20 cellular contexts compared by ENCODE assay signal in the genomic region with DNA sequence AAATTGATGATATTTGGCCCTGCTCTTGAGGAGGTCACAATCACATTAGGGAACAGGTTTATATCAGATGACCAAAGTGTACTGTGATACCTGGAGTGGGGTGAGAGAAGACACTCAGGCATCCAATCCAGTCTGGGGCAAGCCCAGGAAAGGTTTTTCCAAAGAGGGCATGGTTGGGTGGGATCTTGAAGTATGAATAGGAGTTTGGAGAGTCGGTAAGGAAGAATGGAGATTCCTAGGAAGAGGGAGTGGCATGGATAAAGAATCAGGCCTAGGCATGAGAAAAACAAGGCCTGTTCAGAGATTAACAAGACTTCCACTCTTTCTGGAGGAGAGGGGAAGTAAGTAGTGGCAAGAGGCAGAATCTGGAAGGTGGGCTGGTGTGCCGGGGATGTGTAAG.
DNase-seq lines count a peak whose midpoint lies in the region; ATAC-seq and TF ChIP-seq lines count a peak whose summit lies in the region.
"Had no signal": no experiment of that assay in that cellular context is flagged by ENCODE, and none has a peak within 500 bp of the region (broad histone marks: within the 10 kb centered on the region; RNA-seq: fewer than 3 reads in every experiment).

No MANE protein-coding gene starts in this region.

- H3K27ac Mint-ChIP-seq in GM23338, result peak overlapping the region; percentile 4; the same call in 1 of the 2 replicates
- H3K27ac Mint-ChIP-seq: B cell had no signal

- peaks cover 3% of the 10 kb centered on the region for H3K27me3 Mint-ChIP-seq in GM23338 (ENCODE audit: insufficient read depth, low read depth, poor library complexity)
- H3K27me3 Mint-ChIP-seq: B cell had no signal

- H3K4me1 Mint-ChIP-seq in GM23338, result peaks cover 41% of the 10 kb centered on the region

- no peaks in the 10 kb centered on the region for H3K9me3 Mint-ChIP-seq in GM23338
- H3K9me3 Mint-ChIP-seq: CD8-positive, alpha-beta memory T cell had no signal

- DNase-seq in DMS53 (lab: John Stamatoyannopoulos, UW) (peak; percentile 12), DMS53 treated with DMSO at 0.1 percent for 48 hours (lab: John Stamatoyannopoulos, UW; ENCODE audit: unreplicated experiment) (no peak), GM23338 (ENCODE audit: low spot score) (no peak), SK-N-MC (ENCODE audit: low read depth, low spot score) (no peak), NCI-H2196 (lab: John Stamatoyannopoulos, UW; ENCODE audit: unreplicated experiment) (no peak)
- DNase-seq: Calu3; CD8-positive, alpha-beta memory T cell; GOT3; IMR-90; KG1; NCI-H1048; NCI-H1694 treated with DMSO at 0.1 percent for 48 hours; NCI-H524; NCI-H748 treated with DMSO at 0.1 percent for 48 hours had no signal

- H3K9ac ChIP-seq in SK-N-MC (ENCODE audit: insufficient read length), result no peak overlapping the region

- H3K4me1 ChIP-seq in GM23338 (ENCODE audit: insufficient read depth), result peaks cover 11% of the 10 kb centered on the region
- peaks cover 70 to 77% of the 10 kb centered on the region in 2 experiments for H3K4me1 ChIP-seq in neutrophil (ENCODE audit: control insufficient read depth in 1 of 2, insufficient read depth in 1 of 2, low read depth in 1 of 2, low read length in 1 of 2)
- H3K4me1 ChIP-seq: HAP-1 had no signal

- ATAC-seq in GM23338 (no peak), HG03280 (IDR thresholded peaks at IDR 0.05; ENCODE audit: unreplicated experiment) (no peak)

- H3K27ac ChIP-seq in GM23338 (ENCODE audit: low read depth) (no peak overlapping the region), SK-N-MC (peak overlapping the region; percentile 25; the same call in 1 of the 2 replicates), neutrophil (peak overlapping the region; percentile 12)
- H3K27ac ChIP-seq: 22Rv1, C4-2B had no signal

- no peaks in the 10 kb centered on the region for H4K20me1 ChIP-seq in GM23338 (replicated peaks; ENCODE audit: insufficient read depth)

- H3K4me3 ChIP-seq in GM23338 (no peak overlapping the region), SK-N-MC (no peak overlapping the region), neutrophil (ENCODE audit: low read depth in 1 of 2, low read length in 1 of 2) (no peak overlapping the region)
- H3K4me3 ChIP-seq: HAP-1 had no signal

- H3K36me3 ChIP-seq in GM23338 (ENCODE audit: insufficient read depth) (no peaks in the 10 kb centered on the region; the same call in 1 of the 2 replicates), SK-N-MC (ENCODE audit: insufficient read depth, low read length) (no peaks in the 10 kb centered on the region), neutrophil (peaks cover 6% of the 10 kb centered on the region)
- H3K36me3 ChIP-seq: HAP-1 had no signal

- H2AFZ ChIP-seq in GM23338, result no peak overlapping the region

- no peak overlapping the region for H3K4me3 Mint-ChIP-seq in GM23338
- H3K4me3 Mint-ChIP-seq: B cell had no signal

- no peaks in the 10 kb centered on the region for H3K9me2 ChIP-seq in GM23338 (ENCODE audit: insufficient read depth)

- no peak overlapping the region for H3K4me2 ChIP-seq in GM23338

- H3K27me3 ChIP-seq in GM23338 (ENCODE audit: insufficient read depth) (no peaks in the 10 kb centered on the region), neutrophil (no peaks in the 10 kb centered on the region)

- no peak for TF ChIP-seq CTCF in GM23338 (conservative IDR thresholded peaks at IDR 0.05; ENCODE audit: low read depth in 2 of 2)
- no peak for TF ChIP-seq CTCF in neutrophil (IDR thresholded peaks at IDR 0.05)

- H3K36me3 Mint-ChIP-seq in GM23338 (ENCODE audit: low read depth), result no peaks in the 10 kb centered on the region

- H3K9me3 ChIP-seq in SK-N-MC (ENCODE audit: low read depth, low read length) (no peaks in the 10 kb centered on the region), neutrophil (no peaks in the 10 kb centered on the region)
- H3K9me3 ChIP-seq: HAP-1 had no signal

- no peaks in the 10 kb centered on the region for H3K79me2 ChIP-seq in GM23338 (replicated peaks; ENCODE audit: insufficient read depth)

- H3F3A ChIP-seq in GM23338 (replicated peaks; ENCODE audit: low read depth), result no peaks in the 10 kb centered on the region

TF ChIP-seq in GM23338, 12 proteins besides CTCF, POLR2A, EP300 and RAD21:
- TF ChIP-seq CREB1 (CRISPR knock-in tag; IDR thresholded peaks at IDR 0.05; ENCODE audit: low read depth), result no peak
- TF ChIP-seq ZNF331 (CRISPR knock-in tag; IDR thresholded peaks at IDR 0.05; ENCODE audit: low read depth), result no peak
- TF ChIP-seq, protein P1, sequence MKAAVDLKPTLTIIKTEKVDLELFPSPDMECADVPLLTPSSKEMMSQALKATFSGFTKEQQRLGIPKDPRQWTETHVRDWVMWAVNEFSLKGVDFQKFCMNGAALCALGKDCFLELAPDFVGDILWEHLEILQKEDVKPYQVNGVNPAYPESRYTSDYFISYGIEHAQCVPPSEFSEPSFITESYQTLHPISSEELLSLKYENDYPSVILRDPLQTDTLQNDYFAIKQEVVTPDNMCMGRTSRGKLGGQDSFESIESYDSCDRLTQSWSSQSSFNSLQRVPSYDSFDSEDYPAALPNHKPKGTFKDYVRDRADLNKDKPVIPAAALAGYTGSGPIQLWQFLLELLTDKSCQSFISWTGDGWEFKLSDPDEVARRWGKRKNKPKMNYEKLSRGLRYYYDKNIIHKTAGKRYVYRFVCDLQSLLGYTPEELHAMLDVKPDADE (IDR thresholded peaks at IDR 0.05), result no peak
- no peak for TF ChIP-seq POLR2AphosphoS5 (IDR thresholded peaks at IDR 0.05; ENCODE audit: low read depth)
- TF ChIP-seq, protein P2, sequence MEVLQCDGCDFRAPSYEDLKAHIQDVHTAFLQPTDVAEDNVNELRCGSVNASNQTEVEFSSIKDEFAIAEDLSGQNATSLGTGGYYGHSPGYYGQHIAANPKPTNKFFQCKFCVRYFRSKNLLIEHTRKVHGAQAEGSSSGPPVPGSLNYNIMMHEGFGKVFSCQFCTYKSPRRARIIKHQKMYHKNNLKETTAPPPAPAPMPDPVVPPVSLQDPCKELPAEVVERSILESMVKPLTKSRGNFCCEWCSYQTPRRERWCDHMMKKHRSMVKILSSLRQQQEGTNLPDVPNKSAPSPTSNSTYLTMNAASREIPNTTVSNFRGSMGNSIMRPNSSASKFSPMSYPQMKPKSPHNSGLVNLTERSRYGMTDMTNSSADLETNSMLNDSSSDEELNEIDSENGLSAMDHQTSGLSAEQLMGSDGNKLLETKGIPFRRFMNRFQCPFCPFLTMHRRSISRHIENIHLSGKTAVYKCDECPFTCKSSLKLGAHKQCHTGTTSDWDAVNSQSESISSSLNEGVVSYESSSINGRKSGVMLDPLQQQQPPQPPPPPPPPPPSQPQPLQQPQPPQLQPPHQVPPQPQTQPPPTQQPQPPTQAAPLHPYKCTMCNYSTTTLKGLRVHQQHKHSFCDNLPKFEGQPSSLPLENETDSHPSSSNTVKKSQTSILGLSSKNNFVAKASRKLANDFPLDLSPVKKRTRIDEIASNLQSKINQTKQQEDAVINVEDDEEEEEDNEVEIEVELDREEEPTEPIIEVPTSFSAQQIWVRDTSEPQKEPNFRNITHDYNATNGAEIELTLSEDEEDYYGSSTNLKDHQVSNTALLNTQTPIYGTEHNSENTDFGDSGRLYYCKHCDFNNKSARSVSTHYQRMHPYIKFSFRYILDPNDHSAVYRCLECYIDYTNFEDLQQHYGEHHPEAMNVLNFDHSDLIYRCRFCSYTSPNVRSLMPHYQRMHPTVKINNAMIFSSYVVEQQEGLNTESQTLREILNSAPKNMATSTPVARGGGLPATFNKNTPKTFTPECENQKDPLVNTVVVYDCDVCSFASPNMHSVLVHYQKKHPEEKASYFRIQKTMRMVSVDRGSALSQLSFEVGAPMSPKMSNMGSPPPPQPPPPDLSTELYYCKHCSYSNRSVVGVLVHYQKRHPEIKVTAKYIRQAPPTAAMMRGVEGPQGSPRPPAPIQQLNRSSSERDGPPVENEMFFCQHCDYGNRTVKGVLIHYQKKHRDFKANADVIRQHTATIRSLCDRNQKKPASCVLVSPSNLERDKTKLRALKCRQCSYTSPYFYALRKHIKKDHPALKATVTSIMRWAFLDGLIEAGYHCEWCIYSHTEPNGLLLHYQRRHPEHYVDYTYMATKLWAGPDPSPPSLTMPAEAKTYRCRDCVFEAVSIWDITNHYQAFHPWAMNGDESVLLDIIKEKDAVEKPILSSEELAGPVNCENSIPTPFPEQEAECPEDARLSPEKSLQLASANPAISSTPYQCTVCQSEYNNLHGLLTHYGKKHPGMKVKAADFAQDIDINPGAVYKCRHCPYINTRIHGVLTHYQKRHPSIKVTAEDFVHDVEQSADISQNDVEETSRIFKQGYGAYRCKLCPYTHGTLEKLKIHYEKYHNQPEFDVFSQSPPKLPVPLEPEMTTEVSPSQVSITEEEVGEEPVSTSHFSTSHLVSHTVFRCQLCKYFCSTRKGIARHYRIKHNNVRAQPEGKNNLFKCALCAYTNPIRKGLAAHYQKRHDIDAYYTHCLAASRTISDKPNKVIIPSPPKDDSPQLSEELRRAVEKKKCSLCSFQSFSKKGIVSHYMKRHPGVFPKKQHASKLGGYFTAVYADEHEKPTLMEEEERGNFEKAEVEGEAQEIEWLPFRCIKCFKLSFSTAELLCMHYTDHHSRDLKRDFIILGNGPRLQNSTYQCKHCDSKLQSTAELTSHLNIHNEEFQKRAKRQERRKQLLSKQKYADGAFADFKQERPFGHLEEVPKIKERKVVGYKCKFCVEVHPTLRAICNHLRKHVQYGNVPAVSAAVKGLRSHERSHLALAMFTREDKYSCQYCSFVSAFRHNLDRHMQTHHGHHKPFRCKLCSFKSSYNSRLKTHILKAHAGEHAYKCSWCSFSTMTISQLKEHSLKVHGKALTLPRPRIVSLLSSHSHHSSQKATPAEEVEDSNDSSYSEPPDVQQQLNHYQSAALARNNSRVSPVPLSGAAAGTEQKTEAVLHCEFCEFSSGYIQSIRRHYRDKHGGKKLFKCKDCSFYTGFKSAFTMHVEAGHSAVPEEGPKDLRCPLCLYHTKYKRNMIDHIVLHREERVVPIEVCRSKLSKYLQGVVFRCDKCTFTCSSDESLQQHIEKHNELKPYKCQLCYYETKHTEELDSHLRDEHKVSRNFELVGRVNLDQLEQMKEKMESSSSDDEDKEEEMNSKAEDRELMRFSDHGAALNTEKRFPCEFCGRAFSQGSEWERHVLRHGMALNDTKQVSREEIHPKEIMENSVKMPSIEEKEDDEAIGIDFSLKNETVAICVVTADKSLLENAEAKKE (CRISPR knock-in tag; IDR thresholded peaks at IDR 0.05), result no peak
- TF ChIP-seq STAT1 (IDR thresholded peaks at IDR 0.05; ENCODE audit: unreplicated experiment), result no peak
- TF ChIP-seq ZNF114 (CRISPR knock-in tag; IDR thresholded peaks at IDR 0.05), result no peak
- TF ChIP-seq EZH2 (IDR thresholded peaks at IDR 0.05; ENCODE audit: low read depth, unreplicated experiment), result no peak
